8 cellular contexts compared by ENCODE assay signal in genomic region chr18:54269924-54270844, GRCh38. TPM values are rescaled to one million over a fixed set of nuclear protein-coding genes. Genes with fewer than 3 reads are reported as not detected.
DNase-seq lines count a peak whose midpoint lies in the region; ATAC-seq and TF ChIP-seq lines count a peak whose summit lies in the region.

No MANE protein-coding gene starts in this region.

- H3K4me3 ChIP-seq in dorsolateral prefrontal cortex: peak overlapping the region; percentile 50 to 99 (median 88)

- DNase-seq in NCI-H82 (lab: John Stamatoyannopoulos, UW) (peak; percentile 66), NCI-H82 treated with DMSO at 0.1 percent for 48 hours (lab: John Stamatoyannopoulos, UW; ENCODE audit: unreplicated experiment) (no peak), NCI-H1105 treated with DMSO at 0.1 percent for 48 hours (lab: John Stamatoyannopoulos, UW) (peak; percentile 66), dorsolateral prefrontal cortex (peak in 5 of 10 donors; percentile 23 to 52 (median 39)), medulla oblongata (ENCODE audit: extremely low spot score) (peak; percentile 50)
- peak in 3 of 4 experiments; percentile 23 to 48 (median 27) for DNase-seq in activated CD4-positive, CD25-positive, alpha-beta regulatory T cell (lab: John Stamatoyannopoulos, UW)
- no peak for DNase-seq in stimulated activated effector memory CD8-positive, alpha-beta T cell treated with anti-CD3 and anti-CD28 coated beads, Interleukin-12 subunit alpha, Interleukin-12 subunit beta, amount 100 ng/mL, for 72 hours (ENCODE audit: low spot score in 2 of 2)

- TF ChIP-seq CTCF in dorsolateral prefrontal cortex (IDR thresholded peaks at IDR 0.05 in 54 of 56, conservative IDR thresholded peaks at IDR 0.05 in 2 of 56; ENCODE audit: low read depth in 1 of 56, partially characterized antibody in 56 of 56): peak in 46 of 56 donors; percentile 7 to 52 (median 37)

- no peaks in the 10 kb centered on the region for H3K27me3 ChIP-seq in dorsolateral prefrontal cortex

- no peaks in the 10 kb centered on the region for H3K9me3 Mint-ChIP-seq in stimulated activated effector memory CD8-positive, alpha-beta T cell treated with anti-CD3 and anti-CD28 coated beads, Interleukin-12 subunit alpha, Interleukin-12 subunit beta, amount 100 ng/mL, for 72 hours

- H3K27ac Mint-ChIP-seq in stimulated activated effector memory CD8-positive, alpha-beta T cell treated with anti-CD3 and anti-CD28 coated beads, Interleukin-12 subunit alpha, Interleukin-12 subunit beta, amount 100 ng/mL, for 72 hours: peak overlapping the region; percentile 98

- H3K27ac ChIP-seq in dorsolateral prefrontal cortex: peak overlapping the region in 58 of 59 donors; percentile 26 to 96 (median 85)

- peaks cover 16% of the 10 kb centered on the region for H3K36me3 Mint-ChIP-seq in stimulated activated effector memory CD8-positive, alpha-beta T cell treated with anti-CD3 and anti-CD28 coated beads, Interleukin-12 subunit alpha, Interleukin-12 subunit beta, amount 100 ng/mL, for 72 hours

- peaks cover 23% of the 10 kb centered on the region for H3K4me1 Mint-ChIP-seq in stimulated activated effector memory CD8-positive, alpha-beta T cell treated with anti-CD3 and anti-CD28 coated beads, Interleukin-12 subunit alpha, Interleukin-12 subunit beta, amount 100 ng/mL, for 72 hours

- peak overlapping the region; percentile 81 for H3K4me3 Mint-ChIP-seq in stimulated activated effector memory CD8-positive, alpha-beta T cell treated with anti-CD3 and anti-CD28 coated beads, Interleukin-12 subunit alpha, Interleukin-12 subunit beta, amount 100 ng/mL, for 72 hours

- ATAC-seq in HG02763 (IDR thresholded peaks at IDR 0.05; ENCODE audit: unreplicated experiment): peak; percentile 38
- ATAC-seq in stimulated activated effector memory CD8-positive, alpha-beta T cell treated with anti-CD3 and anti-CD28 coated beads, Interleukin-12 subunit alpha, Interleukin-12 subunit beta, amount 100 ng/mL, for 72 hours: peak; percentile 72

- intact Hi-C loops in dorsolateral prefrontal cortex (cut with DNase I): loop anchor here (1.0 to 5.0 kb wide), 3 partner anchors 45 to 87 kb away; partner anchors contain the start of genes MBD2 (in 2 of the 2), C18orf54 (in 1 of the 2) and STARD6 (in 1 of the 2)

RNA-seq across cellular contexts. Expression of gene POLI, which starts 0.9 kb away (rescaled TPM):
- total RNA-seq in dorsolateral prefrontal cortex: 10 to 100 TPM; 29.3 to 71.2 (median 44.8) TPM

RNA-seq across cellular contexts. Expression of gene MBD2, which starts 45.7 kb away (rescaled TPM):
- 10 to 100 TPM; 22.9 to 55.8 (median 36.4) TPM for total RNA-seq in dorsolateral prefrontal cortex

Comparison
In these comparisons a context has a peak if more than half of its experiments do, and no peak if none do; other contexts are left out.
1. DNase-seq: peak in NCI-H82 (single experiment), NCI-H1105 treated with DMSO at 0.1 percent for 48 hours (single experiment), activated CD4-positive, CD25-positive, alpha-beta regulatory T cell (3 of 4) and medulla oblongata (single experiment); none in NCI-H82 treated with DMSO at 0.1 percent for 48 hours (single experiment) and stimulated activated effector memory CD8-positive, alpha-beta T cell treated with anti-CD3 and anti-CD28 coated beads, Interleukin-12 subunit alpha, Interleukin-12 subunit beta, amount 100 ng/mL, for 72 hours (0 of 2).